Comparison of ENCODE assay signal across 8 cellular contexts in genomic region chr7:77796960-77797359, GRCh38. TPM values are rescaled to one million over a fixed set of nuclear protein-coding genes. Genes with fewer than 3 reads are reported as not detected.
A peak's percentile ranks its signal among the peaks of the same experiment; 100 is the strongest.
DNase-seq lines count a peak whose midpoint lies in the region; TF ChIP-seq lines count a peak whose summit lies in the region.

No MANE protein-coding gene starts in this region.

- peak overlapping the region; percentile 91 for H3K27ac Mint-ChIP-seq in activated CD4-positive, alpha-beta T cell treated with anti-CD3 and anti-CD28 coated beads, Interleukin-2, amount 10 ng/mL, durations not matched to agents 7 days and 5 days
- H3K27ac Mint-ChIP-seq in activated T-helper 1 cell treated with anti-CD3 and anti-CD28 coated beads, Interleukin-12 subunit alpha, Interleukin-12 subunit beta, Interleukin-2, Interleukin-4 antibody, amounts not matched to agents 30 ng/mL and 10 ng/mL and 1 ng/mL, durations not matched to agents 14 hours and 24 hours and 36 hours: peak overlapping the region; percentile 92

- H3K4me3 ChIP-seq in kidney epithelial cell (ENCODE audit: low read depth, low read length): peak overlapping the region; percentile 69
- H3K4me3 ChIP-seq in suprapubic skin: peak overlapping the region; percentile 92

- intact Hi-C loops in activated T-helper 1 cell treated with anti-CD3 and anti-CD28 coated beads, Interleukin-12 subunit alpha, Interleukin-12 subunit beta, Interleukin-2, Interleukin-4 antibody, amounts not matched to agents 30 ng/mL and 10 ng/mL and 1 ng/mL, durations not matched to agents 14 hours and 24 hours and 36 hours (cut with micrococcal nuclease): loop anchor here (1.0 to 10.0 kb wide), 2 partner anchors 138 to 382 kb away; partner anchors contain the start of gene GSAP

- no peak for TF ChIP-seq POLR2A in suprapubic skin (IDR thresholded peaks at IDR 0.05)

- peaks cover 31% of the 10 kb centered on the region for H3K4me1 ChIP-seq in suprapubic skin

- no peaks in the 10 kb centered on the region for H3K9me3 Mint-ChIP-seq in activated CD4-positive, alpha-beta T cell treated with anti-CD3 and anti-CD28 coated beads, Interleukin-2, amount 10 ng/mL, durations not matched to agents 7 days and 5 days
- no peaks in the 10 kb centered on the region for H3K9me3 Mint-ChIP-seq in activated T-helper 1 cell treated with anti-CD3 and anti-CD28 coated beads, Interleukin-12 subunit alpha, Interleukin-12 subunit beta, Interleukin-2, Interleukin-4 antibody, amounts not matched to agents 30 ng/mL and 10 ng/mL and 1 ng/mL, durations not matched to agents 14 hours and 24 hours and 36 hours

- H3K27me3 Mint-ChIP-seq in activated CD4-positive, alpha-beta T cell treated with anti-CD3 and anti-CD28 coated beads, Interleukin-2, amount 10 ng/mL, durations not matched to agents 7 days and 5 days: no peaks in the 10 kb centered on the region
- no peaks in the 10 kb centered on the region for H3K27me3 Mint-ChIP-seq in activated T-helper 1 cell treated with anti-CD3 and anti-CD28 coated beads, Interleukin-12 subunit alpha, Interleukin-12 subunit beta, Interleukin-2, Interleukin-4 antibody, amounts not matched to agents 30 ng/mL and 10 ng/mL and 1 ng/mL, durations not matched to agents 14 hours and 24 hours and 36 hours (ENCODE audit: insufficient read depth)

- TF ChIP-seq EP300 in suprapubic skin (IDR thresholded peaks at IDR 0.05): no peak

- WGBS in suprapubic skin: 33% methylated on average over 5 of the region's 5 CpGs

- no peak overlapping the region for H3K27ac ChIP-seq in suprapubic skin

- no peaks in the 10 kb centered on the region for H3K9me3 ChIP-seq in suprapubic skin

- H3K27me3 ChIP-seq in kidney epithelial cell (ENCODE audit: control insufficient read depth, insufficient read depth, low read length) (no peaks in the 10 kb centered on the region), suprapubic skin (no peaks in the 10 kb centered on the region)

- H3K36me3 Mint-ChIP-seq in activated CD4-positive, alpha-beta T cell treated with anti-CD3 and anti-CD28 coated beads, Interleukin-2, amount 10 ng/mL, durations not matched to agents 7 days and 5 days (ENCODE audit: low read depth): peaks cover 29% of the 10 kb centered on the region
- H3K36me3 Mint-ChIP-seq in activated T-helper 1 cell treated with anti-CD3 and anti-CD28 coated beads, Interleukin-12 subunit alpha, Interleukin-12 subunit beta, Interleukin-2, Interleukin-4 antibody, amounts not matched to agents 30 ng/mL and 10 ng/mL and 1 ng/mL, durations not matched to agents 14 hours and 24 hours and 36 hours (ENCODE audit: low read depth): peaks cover 11% of the 10 kb centered on the region

- no peaks in the 10 kb centered on the region for H3K36me3 ChIP-seq in kidney epithelial cell (ENCODE audit: control insufficient read depth, insufficient read depth, low read length)
- H3K36me3 ChIP-seq in suprapubic skin: peaks cover 11% of the 10 kb centered on the region

- DNase-seq in activated CD4-positive, alpha-beta T cell treated with anti-CD3 and anti-CD28 coated beads, Interleukin-2, amount 10 ng/mL, durations not matched to agents 7 days and 5 days: no peak
- DNase-seq in activated CD4-positive, alpha-beta T cell treated with anti-CD3 and anti-CD28 coated beads for 1 hour: no peak
- DNase-seq in activated T-helper 1 cell treated with anti-CD3 and anti-CD28 coated beads, Interleukin-12 subunit alpha, Interleukin-12 subunit beta, Interleukin-2, Interleukin-4 antibody, amounts not matched to agents 30 ng/mL and 10 ng/mL and 1 ng/mL, durations not matched to agents 14 hours and 24 hours and 36 hours (ENCODE audit: low spot score): no peak
- DNase-seq in kidney epithelial cell (ENCODE audit: low read depth) (no peak), suprapubic skin (ENCODE audit: low spot score in 2 of 2) (no peak), amygdala (lab: John Stamatoyannopoulos, UW) (no peak), LoVo (ENCODE audit: low spot score) (no peak)
- DNase-seq in activated CD4-positive, CD25-positive, alpha-beta regulatory T cell (lab: John Stamatoyannopoulos, UW): no peak

- peaks cover 53% of the 10 kb centered on the region for H3K4me1 Mint-ChIP-seq in activated CD4-positive, alpha-beta T cell treated with anti-CD3 and anti-CD28 coated beads, Interleukin-2, amount 10 ng/mL, durations not matched to agents 7 days and 5 days
- H3K4me1 Mint-ChIP-seq in activated T-helper 1 cell treated with anti-CD3 and anti-CD28 coated beads, Interleukin-12 subunit alpha, Interleukin-12 subunit beta, Interleukin-2, Interleukin-4 antibody, amounts not matched to agents 30 ng/mL and 10 ng/mL and 1 ng/mL, durations not matched to agents 14 hours and 24 hours and 36 hours (ENCODE audit: low read depth): peaks cover 43% of the 10 kb centered on the region

- peak overlapping the region; percentile 84 for H3K4me3 Mint-ChIP-seq in activated CD4-positive, alpha-beta T cell treated with anti-CD3 and anti-CD28 coated beads, Interleukin-2, amount 10 ng/mL, durations not matched to agents 7 days and 5 days
- peak overlapping the region; percentile 95 for H3K4me3 Mint-ChIP-seq in activated T-helper 1 cell treated with anti-CD3 and anti-CD28 coated beads, Interleukin-12 subunit alpha, Interleukin-12 subunit beta, Interleukin-2, Interleukin-4 antibody, amounts not matched to agents 30 ng/mL and 10 ng/mL and 1 ng/mL, durations not matched to agents 14 hours and 24 hours and 36 hours

- POLR2A ChIA-PET in activated CD4-positive, alpha-beta T cell treated with anti-CD3 and anti-CD28 coated beads, Interleukin-2, amount 10 ng/mL, durations not matched to agents 7 days and 5 days (lab: Charles Lee): no interaction called here

- CTCF ChIA-PET in activated CD4-positive, alpha-beta T cell treated with anti-CD3 and anti-CD28 coated beads, Interleukin-2, amount 10 ng/mL, durations not matched to agents 7 days and 5 days (lab: Charles Lee): no interaction called here

- TF ChIP-seq CTCF in kidney epithelial cell (IDR thresholded peaks at IDR 0.05; ENCODE audit: insufficient read depth, low read length, poor library complexity, severe bottlenecking): no peak
- TF ChIP-seq CTCF in suprapubic skin (IDR thresholded peaks at IDR 0.05): no peak

RNA-seq across cellular contexts. Expression of gene TMEM60, which starts 1.3 kb away (rescaled TPM):
- total RNA-seq in activated CD4-positive, alpha-beta T cell treated with anti-CD3 and anti-CD28 coated beads, Interleukin-2, amount 10 ng/mL, durations not matched to agents 7 days and 5 days: 10 to 100 TPM; 15.2 to 15.9 TPM
- 9.0 and 11.0 TPM in 2 replicates for total RNA-seq in activated T-helper 1 cell treated with anti-CD3 and anti-CD28 coated beads, Interleukin-12 subunit alpha, Interleukin-12 subunit beta, Interleukin-2, Interleukin-4 antibody, amounts not matched to agents 30 ng/mL and 10 ng/mL and 1 ng/mL, durations not matched to agents 14 hours and 24 hours and 36 hours
- 6.8 and 11.9 TPM in 2 replicates for total RNA-seq in kidney epithelial cell
- 10 to 100 TPM in 2 of 4 donors, 1 to 10 TPM in 2; 8.3 to 13.5 (median 10.8) TPM for total RNA-seq in suprapubic skin

RNA-seq across cellular contexts. Expression of gene PHTF2, which starts 1.6 kb away (rescaled TPM):
- total RNA-seq in activated CD4-positive, alpha-beta T cell treated with anti-CD3 and anti-CD28 coated beads, Interleukin-2, amount 10 ng/mL, durations not matched to agents 7 days and 5 days: 10 to 100 TPM; 33.6 to 39.5 TPM
- total RNA-seq in activated T-helper 1 cell treated with anti-CD3 and anti-CD28 coated beads, Interleukin-12 subunit alpha, Interleukin-12 subunit beta, Interleukin-2, Interleukin-4 antibody, amounts not matched to agents 30 ng/mL and 10 ng/mL and 1 ng/mL, durations not matched to agents 14 hours and 24 hours and 36 hours: 30.9 and 31.2 TPM in 2 replicates
- total RNA-seq in kidney epithelial cell (7.3 and 8.1 TPM in 2 replicates), suprapubic skin (10 to 100 TPM in 3 of 4 donors, 1 to 10 TPM in 1; 9.6 to 33.7 (median 15.7) TPM)
